Comparison of ENCODE assay signal across 31 cellular contexts in the genomic region with DNA sequence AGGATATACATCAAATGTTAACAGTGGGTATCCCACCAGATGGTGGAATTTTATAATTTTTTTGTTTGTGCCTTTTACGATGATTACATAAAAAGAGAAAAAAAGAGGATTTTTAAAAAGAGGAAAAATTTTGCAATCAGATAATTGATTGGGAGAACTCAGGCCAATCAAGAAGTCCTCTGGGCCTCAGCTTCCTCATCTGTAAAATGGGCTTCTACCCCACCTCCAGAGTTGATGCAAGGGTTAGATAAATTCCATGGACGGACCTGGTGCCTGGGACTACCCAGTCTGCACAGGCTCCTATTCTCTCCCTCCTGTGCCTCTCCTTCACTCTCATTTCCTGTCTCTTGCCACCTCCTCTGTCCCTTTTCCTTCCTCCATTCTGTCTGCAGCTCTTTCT.
"Had no signal": no experiment of that assay in that cellular context is flagged by ENCODE, and none has a peak within 500 bp of the region (broad histone marks: within the 10 kb centered on the region; RNA-seq: fewer than 3 reads in every experiment).

No MANE protein-coding gene starts in this region.

- H3K27ac ChIP-seq: neural progenitor cell, neutrophil, parathyroid adenoma, psoas muscle, skin epidermis, spleen, suprapubic skin, testis, transverse colon, upper lobe of right lung, uterus had no signal

- H3K4me3 Mint-ChIP-seq: naive B cell; naive thymus-derived CD8-positive, alpha-beta T cell; natural killer cell treated with Interleukin-12 subunit alpha and Interleukin-12 subunit beta and Interleukin-15 and Interleukin-18, amount 100 ng/mL, for 72 hours; nephron progenitor cell; neural progenitor cell; stimulated activated effector memory CD8-positive, alpha-beta T cell treated with anti-CD3 and anti-CD28 coated beads, Interleukin-12 subunit alpha, Interleukin-12 subunit beta, amount 100 ng/mL, for 72 hours; stimulated activated naive CD8-positive, alpha-beta T cell treated with anti-CD3 and anti-CD28 coated beads, Interleukin-15, amount 100 ng/mL, for 72 hours; type B pancreatic cell had no signal

- H3K27me3 ChIP-seq: neural progenitor cell, suprapubic skin, testis, tibial artery, transverse colon, upper lobe of right lung, uterus had no signal

- H3K4me3 ChIP-seq: neural progenitor cell, psoas muscle, skin epidermis, smooth muscle cell, spleen, suprapubic skin, testis, tibial artery, transverse colon, upper lobe of right lung, uterus had no signal

- H3K36me3 ChIP-seq: neural progenitor cell, neutrophil, spleen, suprapubic skin, tibial artery, transverse colon, upper lobe of right lung, uterus had no signal

- H3K27me3 Mint-ChIP-seq: progenitor cell of endocrine pancreas had no signal

- H3K4me1 ChIP-seq: parathyroid adenoma, psoas muscle, spleen, suprapubic skin, testis, transverse colon, uterus had no signal

- H3K9me3 Mint-ChIP-seq: naive thymus-derived CD8-positive, alpha-beta T cell; natural killer cell treated with Interleukin-12 subunit alpha and Interleukin-12 subunit beta and Interleukin-15 and Interleukin-18, amount 100 ng/mL, for 72 hours; nephron progenitor cell; neural progenitor cell; stimulated activated naive CD8-positive, alpha-beta T cell treated with anti-CD3 and anti-CD28 coated beads, Interleukin-15, amount 100 ng/mL, for 72 hours; type B pancreatic cell had no signal

- H3K4me2 ChIP-seq: neural progenitor cell, smooth muscle cell had no signal

- H3K27ac Mint-ChIP-seq: naive B cell; naive thymus-derived CD8-positive, alpha-beta T cell; natural killer cell treated with Interleukin-12 subunit alpha and Interleukin-12 subunit beta and Interleukin-15 and Interleukin-18, amount 100 ng/mL, for 72 hours; nephron progenitor cell; neural progenitor cell; progenitor cell of endocrine pancreas; stimulated activated effector memory CD8-positive, alpha-beta T cell treated with anti-CD3 and anti-CD28 coated beads, Interleukin-12 subunit alpha, Interleukin-12 subunit beta, amount 100 ng/mL, for 72 hours; type B pancreatic cell had no signal

- H3K4me1 Mint-ChIP-seq: naive B cell; stimulated activated effector memory CD8-positive, alpha-beta T cell treated with anti-CD3 and anti-CD28 coated beads, Interleukin-12 subunit alpha, Interleukin-12 subunit beta, amount 100 ng/mL, for 72 hours; stimulated activated naive CD8-positive, alpha-beta T cell treated with anti-CD3 and anti-CD28 coated beads, Interleukin-15, amount 100 ng/mL, for 72 hours had no signal

- ATAC-seq: naive thymus-derived CD8-positive, alpha-beta T cell; natural killer cell treated with Interleukin-12 subunit alpha and Interleukin-12 subunit beta and Interleukin-15 and Interleukin-18, amount 100 ng/mL, for 72 hours; psoas muscle; right cardiac atrium; sciatic nerve; stimulated activated effector memory CD8-positive, alpha-beta T cell treated with anti-CD3 and anti-CD28 coated beads, Interleukin-12 subunit alpha, Interleukin-12 subunit beta, amount 100 ng/mL, for 72 hours; stimulated activated naive CD8-positive, alpha-beta T cell treated with anti-CD3 and anti-CD28 coated beads, Interleukin-15, amount 100 ng/mL, for 72 hours; stimulated activated naive CD8-positive, alpha-beta T cell treated with anti-CD3 and anti-CD28 coated beads, Interleukin-15, Interleukin-2, amounts not matched to agents 100 U/mL and 50 U/mL, for 24 hours; upper lobe of right lung had no signal

- DNase-seq: naive B cell; naive thymus-derived CD8-positive, alpha-beta T cell; nephron progenitor cell; nucleus accumbens; psoas muscle; right cardiac atrium; spleen; stimulated activated CD4-positive, alpha-beta T cell treated with anti-CD3 and anti-CD28 coated beads, Interleukin-12 subunit alpha, Interleukin-12 subunit beta, amount 100 ng/mL, for 4 hours; stimulated activated CD4-positive, alpha-beta T cell treated with anti-CD3 and anti-CD28 coated beads, Interleukin-1b, Interleukin-23, amount 100 ng/mL, for 48 hours; stimulated activated CD4-positive, alpha-beta T cell treated with anti-CD3 and anti-CD28 coated beads, Interleukin-2, amount 100 ng/mL, for 48 hours; stimulated activated CD4-positive, alpha-beta T cell treated with anti-CD3 and anti-CD28 coated beads, Interleukin-4, amount 100 ng/mL, for 24 hours; stimulated activated naive CD4-positive, alpha-beta T cell; stimulated activated naive CD8-positive, alpha-beta T cell treated with anti-CD3 and anti-CD28 coated beads, Interleukin-15, amount 100 ng/mL, for 72 hours; stimulated activated naive CD8-positive, alpha-beta T cell treated with anti-CD3 and anti-CD28 coated beads, Interleukin-15, Interleukin-2, amounts not matched to agents 100 U/mL and 50 U/mL, for 24 hours; substantia nigra; testis; tibial artery; transverse colon; upper lobe of right lung; uterus had no signal

- H3K36me3 Mint-ChIP-seq: naive B cell; naive thymus-derived CD8-positive, alpha-beta T cell; natural killer cell treated with Interleukin-12 subunit alpha and Interleukin-12 subunit beta and Interleukin-15 and Interleukin-18, amount 100 ng/mL, for 72 hours; stimulated activated effector memory CD8-positive, alpha-beta T cell treated with anti-CD3 and anti-CD28 coated beads, Interleukin-12 subunit alpha, Interleukin-12 subunit beta, amount 100 ng/mL, for 72 hours; type B pancreatic cell had no signal

- H2AFZ ChIP-seq: neural progenitor cell, parathyroid adenoma had no signal

- H3K9me3 ChIP-seq: neutrophil, psoas muscle, spleen, suprapubic skin, testis, tibial artery, transverse colon, upper lobe of right lung, uterus had no signal

- H3K79me2 ChIP-seq: parathyroid adenoma had no signal

- H3K9ac ChIP-seq: neural progenitor cell, parathyroid adenoma had no signal
